9 cellular contexts compared by ENCODE assay signal in the genomic region with DNA sequence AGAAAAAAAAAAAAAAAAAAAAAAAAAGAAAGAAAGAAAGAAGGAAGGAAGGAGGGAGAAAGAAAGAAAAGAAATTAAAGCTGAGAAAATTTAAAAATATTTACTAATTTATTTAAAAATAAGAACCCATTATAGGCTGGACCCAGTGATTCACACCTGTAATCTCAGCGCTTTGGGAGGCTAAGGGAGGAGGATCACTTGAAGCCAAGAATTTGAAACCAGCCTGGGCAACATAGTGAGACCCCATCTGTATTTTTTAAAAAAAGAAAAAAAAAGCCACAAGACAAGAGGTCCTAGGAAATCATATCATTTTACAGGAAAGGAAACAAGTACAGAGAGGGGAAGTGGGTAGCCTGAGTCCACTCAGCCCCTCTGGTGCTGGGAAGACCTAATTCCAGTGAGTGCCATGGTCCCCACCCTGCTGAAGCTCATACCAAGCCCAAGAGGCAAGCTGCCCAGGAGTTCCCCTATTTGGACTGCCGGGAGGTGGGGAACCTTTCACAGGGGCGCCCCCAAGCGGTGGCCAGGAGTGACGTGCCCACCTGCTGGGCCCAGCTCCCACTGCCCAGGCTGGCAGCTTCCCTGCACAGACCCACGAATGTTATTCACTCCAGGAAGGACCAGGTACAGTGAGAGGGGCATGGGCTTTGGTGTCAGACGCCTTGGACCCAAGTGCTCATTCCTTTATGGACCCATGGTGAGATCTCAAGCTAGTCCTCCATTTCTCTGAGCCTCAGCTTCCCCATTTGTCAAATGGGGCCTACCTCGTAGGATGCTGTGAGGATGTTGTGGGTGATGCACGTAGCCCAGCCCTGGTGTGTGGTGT.
DNase-seq lines count a peak whose midpoint lies in the region; ATAC-seq, FAIRE-seq and TF ChIP-seq lines count a peak whose summit lies in the region.
"Had no signal": no experiment of that assay in that cellular context is flagged by ENCODE, and none has a peak within 500 bp of the region (broad histone marks: within the 10 kb centered on the region; RNA-seq: fewer than 3 reads in every experiment).

No MANE protein-coding gene starts in this region.

- H3K9me2 ChIP-seq in PC-9 (ENCODE audit: insufficient read depth) = no peaks in the 10 kb centered on the region

- POLR2A ChIA-PET in AG04449 (lab: Yijun Ruan, JAX) = no interaction called here
- POLR2A ChIA-PET in PC-9 (lab: Charles Lee; ENCODE audit: unreplicated experiment) = interaction anchor here (0.6 kb wide), 1 partner anchor 26 kb away, joined by 4 read pairs; no protein-coding TSS in a partner anchor
- POLR2A ChIA-PET in GM12878 (lab: Charles Lee) = interaction anchor here (0.5 to 1.3 kb wide), 8 partner anchors 10 to 555 kb away, joined by 3 to 7 read pairs (median 4); no protein-coding TSS in a partner anchor

- H3K9me3 ChIP-seq in PC-9 (ENCODE audit: insufficient read depth, low read depth) = no peaks in the 10 kb centered on the region
- no peaks in the 10 kb centered on the region for H3K9me3 ChIP-seq in GM12878 (replicated peaks; ENCODE audit: control insufficient read depth, insufficient read depth, low read length)
- no peaks in the 10 kb centered on the region for H3K9me3 ChIP-seq in lower lobe of right lung
- H3K9me3 ChIP-seq in upper lobe of right lung = no peaks in the 10 kb centered on the region

- no peak for DNase-seq in AG04449 (ENCODE audit: low read depth, low spot score)
- peak in 1 of 2 experiments; percentile 51 for DNase-seq in PC-9
- no peak for DNase-seq in GM12878 (ENCODE audit: low read depth, low spot score)
- peak; percentile 75 for DNase-seq in lower lobe of right lung
- DNase-seq in upper lobe of right lung = peak; percentile 79
- no peak for DNase-seq in foreskin melanocyte
- DNase-seq in NCI-H1417 (lab: John Stamatoyannopoulos, UW) = no peak

- TSS peak; percentile 5 for BruUV-seq in PC-9 (replicated peaks; lab: Mats Ljungman, UMichigan)
- BruUV-seq in GM12878 (replicated peaks; lab: Mats Ljungman, UMichigan) = no TSS peak

- H3K4me2 ChIP-seq in PC-9 = no peak overlapping the region
- H3K4me2 ChIP-seq in GM12878 (ENCODE audit: control insufficient read depth, insufficient read depth) = no peak overlapping the region

- intact Hi-C loops in PC-9 (cut with micrococcal nuclease; ENCODE audit: unreplicated experiment) (no loop called here), GM12878 (cut with micrococcal nuclease; ENCODE audit: unreplicated experiment) (no loop called here), lower lobe of right lung (cut with DNase I) (no loop called here), upper lobe of right lung (cut with DNase I) (no loop called here)

- RAD21 ChIA-PET in GM12878 (lab: Charles Lee; ENCODE audit: unreplicated experiment) = interaction anchor here (0.6 to 2.0 kb wide), 5 partner anchors 11 to 132 kb away, joined by 3 to 6 read pairs (median 5); no protein-coding TSS in a partner anchor

- peak; percentile 43 for TF ChIP-seq RAD21 in GM12878 (IDR thresholded peaks at IDR 0.05; ENCODE audit: insufficient read depth, low read depth, low read length)

- TF ChIP-seq POLR2A in GM18505 (IDR thresholded peaks at IDR 0.05; ENCODE audit: borderline replicate concordance, extremely low read depth, insufficient read depth, insufficient read length) (no peak), GM12878 (IDR thresholded peaks at IDR 0.05; ENCODE audit: low read depth, low read length) (no peak)

- H3K27me3 ChIP-seq in PC-9 (ENCODE audit: insufficient read depth, low read depth) (no peaks in the 10 kb centered on the region), GM12878 (replicated peaks in 1 of 2; ENCODE audit: control insufficient read depth in 2 of 2, insufficient read depth in 2 of 2, low read length in 1 of 2) (no peaks in the 10 kb centered on the region), lower lobe of right lung (ENCODE audit: low read depth) (no peaks in the 10 kb centered on the region), upper lobe of right lung (no peaks in the 10 kb centered on the region)

- H3K79me2 ChIP-seq in PC-9 (ENCODE audit: low read depth) = no peaks in the 10 kb centered on the region
- H3K79me2 ChIP-seq in GM12878 (ENCODE audit: control insufficient read depth, insufficient read depth, low read length) = no peaks in the 10 kb centered on the region

- no peaks in the 10 kb centered on the region for H3K4me1 ChIP-seq in PC-9 (replicated peaks; ENCODE audit: insufficient read depth)
- no peaks in the 10 kb centered on the region for H3K4me1 ChIP-seq in GM12878 (ENCODE audit: control insufficient read depth, insufficient read depth, low read length)
- H3K4me1 ChIP-seq in lower lobe of right lung = peaks cover 11% of the 10 kb centered on the region
- H3K4me1 ChIP-seq in upper lobe of right lung = peaks cover 6% of the 10 kb centered on the region

- H3K27ac ChIP-seq in PC-9 = no peak overlapping the region
- no peak overlapping the region for H3K27ac ChIP-seq in GM12878 (ENCODE audit: control insufficient read depth, insufficient read depth)
- no peak overlapping the region for H3K27ac ChIP-seq in lower lobe of right lung
- no peak overlapping the region for H3K27ac ChIP-seq in upper lobe of right lung

- in situ Hi-C loops in GM12878 (cut with MboI) = no loop called here

- H3K4me3 ChIP-seq in AG04449 (ENCODE audit: low read depth, low read length) = no peak overlapping the region
- H3K4me3 ChIP-seq in PC-9 = no peak overlapping the region
- H3K4me3 ChIP-seq in GM12878 = no peak overlapping the region
- no peak overlapping the region for H3K4me3 ChIP-seq in lower lobe of right lung
- H3K4me3 ChIP-seq in upper lobe of right lung = no peak overlapping the region

- ATAC-seq in GM18505 (IDR thresholded peaks at IDR 0.05; ENCODE audit: unreplicated experiment) (peak; percentile 56), GM12878 (peak; percentile 89), lower lobe of right lung (peak; percentile 59 to 74), upper lobe of right lung (peak; percentile 77)

- SMC1A ChIA-PET in GM12878 (lab: Charles Lee; ENCODE audit: uncharacterized antibody, unreplicated experiment) = interaction anchor here (0.6 to 1.9 kb wide), 7 partner anchors 10 to 158 kb away, joined by 3 to 5 read pairs (median 3); no protein-coding TSS in a partner anchor

- no peak for FAIRE-seq in GM12878 (lab: Jason Lieb, UNC)
- FAIRE-seq: colon had no signal

- TF ChIP-seq EP300 in GM12878 (IDR thresholded peaks at IDR 0.05; ENCODE audit: borderline replicate concordance in 1 of 2, control insufficient read depth in 1 of 2, low read depth in 2 of 2, low read length in 2 of 2) = no peak

- H3F3A ChIP-seq in PC-9 (ENCODE audit: insufficient read depth, low read depth) = peaks cover 4% of the 10 kb centered on the region; the same call in 1 of the 2 replicates

- CTCF ChIA-PET in AG04449 (lab: Yijun Ruan, JAX) (interaction anchor here (0.7 to 4.2 kb wide), 13 partner anchors 7 to 1155 kb away, joined by 3 to 23 read pairs (median 4); no protein-coding TSS in a partner anchor), PC-9 (lab: Charles Lee) (interaction anchor here (0.6 to 0.7 kb wide), 5 partner anchors 17 to 796 kb away, joined by 3 to 16 read pairs (median 7); no protein-coding TSS in a partner anchor), GM12878 (lab: Yijun Ruan, JAX) (interaction anchor here (0.7 to 3.2 kb wide), 17 partner anchors 10 to 1158 kb away, joined by 3 to 9 read pairs (median 3); no protein-coding TSS in a partner anchor)

- H3K36me3 ChIP-seq in PC-9 (ENCODE audit: low read depth) (peaks cover 3% of the 10 kb centered on the region; the same call in 1 of the 2 replicates), GM12878 (ENCODE audit: control insufficient read depth in 2 of 2, insufficient read depth in 2 of 2, low read length in 1 of 2) (no peaks in the 10 kb centered on the region), lower lobe of right lung (peaks cover 60% of the 10 kb centered on the region), upper lobe of right lung (peaks cover 60% of the 10 kb centered on the region)

- H4K20me1 ChIP-seq in PC-9 (ENCODE audit: insufficient read depth) (no peaks in the 10 kb centered on the region), GM12878 (ENCODE audit: control insufficient read depth, insufficient read depth) (no peaks in the 10 kb centered on the region)

- no peak overlapping the region for H3K9ac ChIP-seq in GM12878 (ENCODE audit: control insufficient read depth, insufficient read depth, low read length)

- TF ChIP-seq CTCF in AG04449 (IDR thresholded peaks at IDR 0.05; ENCODE audit: insufficient read depth, low read length, missing control alignments) = peak; percentile 72
- TF ChIP-seq CTCF in PC-9 (conservative IDR thresholded peaks at IDR 0.05) = peak; percentile 70
- TF ChIP-seq CTCF in GM12878 (IDR thresholded peaks at IDR 0.05 in 2 of 3, conservative IDR thresholded peaks at IDR 0.05 in 1 of 3; ENCODE audit: control insufficient read depth in 2 of 3, extremely low read depth in 1 of 3, insufficient read depth in 1 of 3, low read depth in 3 of 3, low read length in 3 of 3) = peak; percentile 51 to 68 (median 64)
- TF ChIP-seq CTCF in lower lobe of right lung (IDR thresholded peaks at IDR 0.05) = peak; percentile 57
- peak; percentile 52 for TF ChIP-seq CTCF in upper lobe of right lung (IDR thresholded peaks at IDR 0.05)

- 17% methylated on average over 9 of the region's 9 CpGs for WGBS in GM12878 (ENCODE audit: insufficient coverage, insufficient replicate concordance, low lambda C conversion rate, missing lambda C conversion rate)

- no peak overlapping the region for H2AFZ ChIP-seq in PC-9
- H2AFZ ChIP-seq in GM12878 (ENCODE audit: control insufficient read depth, low read depth, low read length) = no peak overlapping the region

TF ChIP-seq in GM12878, 131 proteins besides CTCF, POLR2A, EP300 and RAD21:
- TF ChIP-seq WRNIP1 (IDR thresholded peaks at IDR 0.05; ENCODE audit: borderline replicate concordance, low read depth, low read length) (no peak), SPI1 (IDR thresholded peaks at IDR 0.05; ENCODE audit: borderline replicate concordance, insufficient read depth, low read depth, low read length) (peak; percentile 66; the same call in 1 of the 2 replicates), HDAC6 (IDR thresholded peaks at IDR 0.05; ENCODE audit: unreplicated experiment) (no peak), SMARCA5 (IDR thresholded peaks at IDR 0.05) (0 out of 2 replicates have a peak, but pooled peaks have one; percentile 30), BRCA1 (IDR thresholded peaks at IDR 0.05; ENCODE audit: low read depth, low read length) (no peak)
- TF ChIP-seq, protein P1, sequence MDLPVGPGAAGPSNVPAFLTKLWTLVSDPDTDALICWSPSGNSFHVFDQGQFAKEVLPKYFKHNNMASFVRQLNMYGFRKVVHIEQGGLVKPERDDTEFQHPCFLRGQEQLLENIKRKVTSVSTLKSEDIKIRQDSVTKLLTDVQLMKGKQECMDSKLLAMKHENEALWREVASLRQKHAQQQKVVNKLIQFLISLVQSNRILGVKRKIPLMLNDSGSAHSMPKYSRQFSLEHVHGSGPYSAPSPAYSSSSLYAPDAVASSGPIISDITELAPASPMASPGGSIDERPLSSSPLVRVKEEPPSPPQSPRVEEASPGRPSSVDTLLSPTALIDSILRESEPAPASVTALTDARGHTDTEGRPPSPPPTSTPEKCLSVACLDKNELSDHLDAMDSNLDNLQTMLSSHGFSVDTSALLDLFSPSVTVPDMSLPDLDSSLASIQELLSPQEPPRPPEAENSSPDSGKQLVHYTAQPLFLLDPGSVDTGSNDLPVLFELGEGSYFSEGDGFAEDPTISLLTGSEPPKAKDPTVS (IDR thresholded peaks at IDR 0.05; ENCODE audit: low read depth, low read length) = no peak

Comparison
In these comparisons a context has a peak if more than half of its experiments do, and no peak if none do; other contexts are left out.
1. DNase-seq: peak in lower lobe of right lung (single experiment) and upper lobe of right lung (single experiment); none in AG04449 (single experiment), GM12878 (single experiment), foreskin melanocyte (single experiment) and NCI-H1417 (0 of 3).
2. Peak in every context shown above with its lines, with median percentiles within 50 percentile points of each other: CTCF ChIP-seq and ATAC-seq.